10 cellular contexts compared by ENCODE assay signal in the genomic region with DNA sequence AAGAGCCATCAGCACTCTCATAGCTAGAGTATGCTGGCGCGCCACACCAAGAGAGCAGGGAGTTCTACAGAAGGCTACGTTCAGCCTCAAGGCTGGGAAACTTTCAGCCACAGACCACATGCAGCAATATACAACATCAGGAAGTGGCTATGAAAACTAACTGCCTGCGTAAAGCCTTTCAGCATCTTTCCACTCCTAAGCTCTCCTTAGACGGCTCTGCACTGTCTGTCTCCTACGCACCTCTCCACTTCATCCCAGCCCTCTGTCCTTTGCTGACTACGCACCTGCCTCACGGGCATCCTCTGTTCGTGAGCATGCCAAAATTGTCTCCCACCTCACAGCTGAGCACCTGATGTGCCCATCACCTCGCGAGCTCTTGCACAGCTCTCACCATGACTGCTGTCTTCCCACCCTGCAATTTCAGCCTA. TPM values are rescaled to one million over a fixed set of nuclear protein-coding genes. Genes with fewer than 3 reads are reported as not detected.
DNase-seq lines count a peak whose midpoint lies in the region; TF ChIP-seq lines count a peak whose summit lies in the region.
"Had no signal": no experiment of that assay in that cellular context is flagged by ENCODE, and none has a peak within 500 bp of the region (broad histone marks: within the 10 kb centered on the region; RNA-seq: fewer than 3 reads in every experiment).

No MANE protein-coding gene starts in this region.

- TF ChIP-seq CTCF in GM12865 (IDR thresholded peaks at IDR 0.05; ENCODE audit: insufficient read depth, low read depth, low read length, missing control alignments) = no peak

- intact Hi-C loops in activated T-helper 1 cell treated with anti-CD3 and anti-CD28 coated beads, Interleukin-12 subunit alpha, Interleukin-12 subunit beta, Interleukin-2, Interleukin-4 antibody, amounts not matched to agents 30 ng/mL and 10 ng/mL and 1 ng/mL, durations not matched to agents 14 hours and 24 hours and 36 hours (cut with micrococcal nuclease) = loop anchor here (1.0 kb wide), 4 partner anchors 10 to 147 kb away; partner anchors contain the start of genes MPHOSPH9 and MTRFR

- H3K27ac ChIP-seq in KOPT-K1 (ENCODE audit: low read depth, low read length, poor library complexity, severe bottlenecking) = peak overlapping the region; percentile 74
- no peak overlapping the region for H3K27ac ChIP-seq in substantia nigra (ENCODE audit: low read depth, low read length, poor library complexity, severe bottlenecking)
- H3K27ac ChIP-seq: VCaP had no signal

- H3K36me3 Mint-ChIP-seq in activated T-helper 1 cell treated with anti-CD3 and anti-CD28 coated beads, Interleukin-12 subunit alpha, Interleukin-12 subunit beta, Interleukin-2, Interleukin-4 antibody, amounts not matched to agents 30 ng/mL and 10 ng/mL and 1 ng/mL, durations not matched to agents 14 hours and 24 hours and 36 hours (ENCODE audit: low read depth) = peaks cover 40% of the 10 kb centered on the region

- no peaks in the 10 kb centered on the region for H3K9me3 ChIP-seq in KOPT-K1 (ENCODE audit: insufficient read depth, low read length, poor library complexity, severe bottlenecking)

- no peaks in the 10 kb centered on the region for H3K27me3 Mint-ChIP-seq in activated T-helper 1 cell treated with anti-CD3 and anti-CD28 coated beads, Interleukin-12 subunit alpha, Interleukin-12 subunit beta, Interleukin-2, Interleukin-4 antibody, amounts not matched to agents 30 ng/mL and 10 ng/mL and 1 ng/mL, durations not matched to agents 14 hours and 24 hours and 36 hours (ENCODE audit: insufficient read depth)

- peak; percentile 75 for DNase-seq in GM12865 (ENCODE audit: low read depth)
- peak; percentile 65 for DNase-seq in activated T-helper 1 cell treated with anti-CD3 and anti-CD28 coated beads, Interleukin-12 subunit alpha, Interleukin-12 subunit beta, Interleukin-2, Interleukin-4 antibody, amounts not matched to agents 30 ng/mL and 10 ng/mL and 1 ng/mL, durations not matched to agents 14 hours and 24 hours and 36 hours (ENCODE audit: low spot score)
- DNase-seq in stimulated activated CD4-positive, alpha-beta T cell treated with anti-CD3 and anti-CD28 coated beads, Interleukin-2, amount 100 ng/mL, for 4 hours (ENCODE audit: low read depth) = peak; percentile 28
- DNase-seq in substantia nigra (lab: John Stamatoyannopoulos, UW) = no peak
- DNase-seq in NCI-H2029 (lab: John Stamatoyannopoulos, UW) = no peak
- no peak for DNase-seq in cortex of kidney (lab: John Stamatoyannopoulos, UW)
- DNase-seq in DMS153 (lab: John Stamatoyannopoulos, UW) = no peak
- DNase-seq: NCI-H1048 had no signal

- peaks cover 84% of the 10 kb centered on the region for H3K36me3 ChIP-seq in KOPT-K1 (ENCODE audit: insufficient read depth, low read length)

- H3K4me1 Mint-ChIP-seq in activated T-helper 1 cell treated with anti-CD3 and anti-CD28 coated beads, Interleukin-12 subunit alpha, Interleukin-12 subunit beta, Interleukin-2, Interleukin-4 antibody, amounts not matched to agents 30 ng/mL and 10 ng/mL and 1 ng/mL, durations not matched to agents 14 hours and 24 hours and 36 hours (ENCODE audit: low read depth) = peaks cover 40% of the 10 kb centered on the region

- H3K27ac Mint-ChIP-seq in activated T-helper 1 cell treated with anti-CD3 and anti-CD28 coated beads, Interleukin-12 subunit alpha, Interleukin-12 subunit beta, Interleukin-2, Interleukin-4 antibody, amounts not matched to agents 30 ng/mL and 10 ng/mL and 1 ng/mL, durations not matched to agents 14 hours and 24 hours and 36 hours = peak overlapping the region; percentile 96

- no peaks in the 10 kb centered on the region for H3K9me3 Mint-ChIP-seq in activated T-helper 1 cell treated with anti-CD3 and anti-CD28 coated beads, Interleukin-12 subunit alpha, Interleukin-12 subunit beta, Interleukin-2, Interleukin-4 antibody, amounts not matched to agents 30 ng/mL and 10 ng/mL and 1 ng/mL, durations not matched to agents 14 hours and 24 hours and 36 hours

- H3K4me3 ChIP-seq in GM12865 (ENCODE audit: low read depth, low read length) = no peak overlapping the region

- peak overlapping the region; percentile 86 for H3K4me3 Mint-ChIP-seq in activated T-helper 1 cell treated with anti-CD3 and anti-CD28 coated beads, Interleukin-12 subunit alpha, Interleukin-12 subunit beta, Interleukin-2, Interleukin-4 antibody, amounts not matched to agents 30 ng/mL and 10 ng/mL and 1 ng/mL, durations not matched to agents 14 hours and 24 hours and 36 hours

RNA-seq across cellular contexts. Expression of gene MPHOSPH9, which starts 9.7 kb away (rescaled TPM):
- total RNA-seq in activated T-helper 1 cell treated with anti-CD3 and anti-CD28 coated beads, Interleukin-12 subunit alpha, Interleukin-12 subunit beta, Interleukin-2, Interleukin-4 antibody, amounts not matched to agents 30 ng/mL and 10 ng/mL and 1 ng/mL, durations not matched to agents 14 hours and 24 hours and 36 hours = 87.3 and 89.9 TPM in 2 replicates

RNA-seq across cellular contexts. Expression of gene MTRFR, which starts 10.0 kb away (rescaled TPM):
- 32.6 and 34.2 TPM in 2 replicates for total RNA-seq in activated T-helper 1 cell treated with anti-CD3 and anti-CD28 coated beads, Interleukin-12 subunit alpha, Interleukin-12 subunit beta, Interleukin-2, Interleukin-4 antibody, amounts not matched to agents 30 ng/mL and 10 ng/mL and 1 ng/mL, durations not matched to agents 14 hours and 24 hours and 36 hours

RNA-seq across cellular contexts. Expression of gene CDK2AP1, which starts 48.4 kb away (rescaled TPM):
- total RNA-seq in activated T-helper 1 cell treated with anti-CD3 and anti-CD28 coated beads, Interleukin-12 subunit alpha, Interleukin-12 subunit beta, Interleukin-2, Interleukin-4 antibody, amounts not matched to agents 30 ng/mL and 10 ng/mL and 1 ng/mL, durations not matched to agents 14 hours and 24 hours and 36 hours = 70.8 and 72.5 TPM in 2 replicates

Comparison
In these comparisons a context has a peak if more than half of its experiments do, and no peak if none do; other contexts are left out.
1. DNase-seq: peak in GM12865 (single experiment), activated T-helper 1 cell treated with anti-CD3 and anti-CD28 coated beads, Interleukin-12 subunit alpha, Interleukin-12 subunit beta, Interleukin-2, Interleukin-4 antibody, amounts not matched to agents 30 ng/mL and 10 ng/mL and 1 ng/mL, durations not matched to agents 14 hours and 24 hours and 36 hours (single experiment) and stimulated activated CD4-positive, alpha-beta T cell treated with anti-CD3 and anti-CD28 coated beads, Interleukin-2, amount 100 ng/mL, for 4 hours (single experiment); none in substantia nigra (0 of 49), NCI-H2029 (single experiment), cortex of kidney (single experiment) and DMS153 (single experiment).